1 cellular context compared by ENCODE assay signal in genomic region chrX:1535241-1536041, GRCh38.
TF ChIP-seq lines count a peak whose summit lies in the region.

No MANE protein-coding gene starts in this region.

TF ChIP-seq in GM12878, 131 proteins besides CTCF, POLR2A, EP300 and RAD21 (continued from another document and continues in another):
- TF ChIP-seq REST (IDR thresholded peaks at IDR 0.05; ENCODE audit: low read depth, low read length) (no peak), NBN (IDR thresholded peaks at IDR 0.05) (peak; percentile 66), EGR1 (IDR thresholded peaks at IDR 0.05; ENCODE audit: borderline replicate concordance in 1 of 2, low read depth in 2 of 2, low read length in 2 of 2) (peak in 1 of 2 experiments; percentile 24; a peak in 1 of 3 replicates), CHD4 (IDR thresholded peaks at IDR 0.05) (no peak), MXI1 (IDR thresholded peaks at IDR 0.05; ENCODE audit: low read depth, low read length) (peak; percentile 9; the same call in 1 of the 2 replicates), ZBTB4 (CRISPR knock-in tag; IDR thresholded peaks at IDR 0.05) (0 out of 2 replicates have a peak, but pooled peaks have one; percentile 37), BACH1 (IDR thresholded peaks at IDR 0.05; ENCODE audit: borderline replicate concordance) (0 out of 2 replicates have a peak, but pooled peaks have one; percentile 11), ELK1 (IDR thresholded peaks at IDR 0.05; ENCODE audit: low read depth, low read length) (no peak), PRDM15 (CRISPR knock-in tag; IDR thresholded peaks at IDR 0.05) (peak; percentile 55; the same call in 1 of the 2 replicates), NR2F1 (conservative IDR thresholded peaks at IDR 0.05) (peak; percentile 66), BCL3 (IDR thresholded peaks at IDR 0.05; ENCODE audit: borderline replicate concordance, insufficient read depth, low read depth, low read length, poor library complexity, severe bottlenecking) (peak; percentile 54), CBFB (IDR thresholded peaks at IDR 0.05; ENCODE audit: low read depth) (peak; percentile 84), SMARCA5 (IDR thresholded peaks at IDR 0.05) (0 out of 2 replicates have a peak, but pooled peaks have one; percentile 10), MTA2 (IDR thresholded peaks at IDR 0.05; ENCODE audit: low read depth) (peak; percentile 43; the same call in 1 of the 2 replicates), BCL11A (IDR thresholded peaks at IDR 0.05; ENCODE audit: low read depth, low read length) (peak; percentile 47), POLR2AphosphoS2 (IDR thresholded peaks at IDR 0.05; ENCODE audit: low read depth, low read length) (0 out of 2 replicates have a peak, but pooled peaks have one; percentile 40), MEF2B (IDR thresholded peaks at IDR 0.05; ENCODE audit: partially characterized antibody, poor library complexity, severe bottlenecking) (peak; percentile 73), ZNF687 (IDR thresholded peaks at IDR 0.05) (peak; percentile 74), SIX5 (IDR thresholded peaks at IDR 0.05; ENCODE audit: low read depth, low read length, severe bottlenecking) (no peak), RAD51 (IDR thresholded peaks at IDR 0.05) (peak; percentile 96), TCF12 (IDR thresholded peaks at IDR 0.05; ENCODE audit: low read depth, low read length) (peak; percentile 84), MEF2A (IDR thresholded peaks at IDR 0.05; ENCODE audit: insufficient read depth, low read depth, low read length) (peak; percentile 82; the same call in 1 of the 2 replicates), IRF4 (IDR thresholded peaks at IDR 0.05; ENCODE audit: low read depth, low read length) (0 out of 2 replicates have a peak, but pooled peaks have one; percentile 6), POLR2AphosphoS5 (IDR thresholded peaks at IDR 0.05; ENCODE audit: low read length) (peak; percentile 74; the same call in 1 of the 2 replicates), HDGF (IDR thresholded peaks at IDR 0.05) (peak; percentile 34; the same call in 1 of the 2 replicates), ZNF24 (IDR thresholded peaks at IDR 0.05) (0 out of 2 replicates have a peak, but pooled peaks have one; percentile 40), BHLHE40 (IDR thresholded peaks at IDR 0.05; ENCODE audit: borderline replicate concordance in 1 of 2, low read depth in 2 of 2, low read length in 1 of 2) (peak; percentile 62 to 71), RFX5 (IDR thresholded peaks at IDR 0.05; ENCODE audit: low read depth, low read length) (no peak), LARP7 (IDR thresholded peaks at IDR 0.05) (peak; percentile 52; the same call in 1 of the 2 replicates), TCF3 (IDR thresholded peaks at IDR 0.05; ENCODE audit: borderline replicate concordance, insufficient read depth, low read depth, low read length) (peak; percentile 64; the same call in 1 of the 2 replicates), TBL1XR1 (IDR thresholded peaks at IDR 0.05; ENCODE audit: low read depth, low read length) (peak; percentile 57), FOXK2 (IDR thresholded peaks at IDR 0.05) (peak; percentile 44; the same call in 1 of the 2 replicates), USF1 (IDR thresholded peaks at IDR 0.05; ENCODE audit: borderline replicate concordance, extremely low read length, insufficient read depth, low read depth, low read length) (peak; percentile 64), STAT3 (IDR thresholded peaks at IDR 0.05; ENCODE audit: low read depth, low read length) (0 out of 2 replicates have a peak, but pooled peaks have one; percentile 30), USF2 (IDR thresholded peaks at IDR 0.05; ENCODE audit: borderline replicate concordance, low read depth, low read length) (peak; percentile 16; the same call in 1 of the 2 replicates), HDAC6 (IDR thresholded peaks at IDR 0.05; ENCODE audit: unreplicated experiment) (peak; percentile 32), RELB (IDR thresholded peaks at IDR 0.05; ENCODE audit: low read depth) (peak; percentile 77)
